Comparison of ENCODE assay signal across 28 cellular contexts in the genomic region with DNA sequence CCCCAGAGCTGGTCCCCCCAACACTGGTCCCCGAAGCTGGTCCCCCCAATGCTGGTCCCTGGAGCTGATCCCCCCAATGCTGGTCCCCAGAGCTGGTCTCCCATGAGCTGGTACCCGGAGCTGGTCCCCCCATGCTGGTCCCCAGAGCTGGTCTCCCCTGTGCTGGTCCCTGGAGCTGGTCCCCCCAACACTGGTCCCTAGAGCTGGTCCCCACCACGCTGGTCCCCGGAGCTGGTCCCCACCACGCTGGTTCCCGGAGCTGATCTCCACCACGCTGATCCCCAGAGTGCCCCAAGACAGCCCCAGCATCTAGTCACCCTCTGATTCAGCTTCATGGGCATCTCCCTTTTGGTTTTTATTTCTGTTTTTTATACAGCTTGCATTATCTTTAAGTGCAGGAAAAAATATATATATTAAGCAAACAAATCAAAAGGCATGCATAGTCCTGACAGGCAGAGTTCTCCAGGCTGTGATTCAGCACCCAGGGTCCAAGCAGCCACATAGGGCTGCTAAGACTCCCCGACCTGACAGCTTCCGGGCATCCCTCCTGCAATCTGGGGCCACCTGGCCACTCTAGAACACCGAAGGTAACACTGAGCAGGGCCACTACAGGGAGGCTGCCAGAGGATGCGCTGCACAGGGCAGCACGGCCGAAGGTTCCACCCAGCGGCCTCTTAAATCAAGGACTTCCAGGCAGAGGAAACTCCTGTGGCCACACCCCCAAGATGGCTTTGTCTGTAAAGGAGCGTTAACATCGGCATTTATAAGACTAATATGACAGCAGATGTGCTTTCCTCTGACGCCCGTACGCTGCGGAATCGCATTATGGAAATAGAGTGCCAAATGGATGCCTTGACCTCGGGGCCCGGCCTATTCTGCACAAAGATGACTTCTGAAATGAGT.
DNase-seq lines count a peak whose midpoint lies in the region; ATAC-seq, FAIRE-seq and TF ChIP-seq lines count a peak whose summit lies in the region.
"Had no signal": no experiment of that assay in that cellular context is flagged by ENCODE, and none has a peak within 500 bp of the region (broad histone marks: within the 10 kb centered on the region; RNA-seq: fewer than 3 reads in every experiment).

No MANE protein-coding gene starts in this region.

- H3K27me3 ChIP-seq in WERI-Rb-1 (ENCODE audit: insufficient read depth, low read depth, severe bottlenecking) (no peaks in the 10 kb centered on the region), osteoblast (ENCODE audit: insufficient read depth, low read length) (no peaks in the 10 kb centered on the region)
- H3K27me3 ChIP-seq: BLaER1 treated with 17β-estradiol and CSF1 and Interleukin-3, amounts not matched to agents 10 nM and 100 nM had no signal

- no peak overlapping the region for H3K27ac ChIP-seq in WERI-Rb-1
- H3K27ac ChIP-seq in osteoblast (ENCODE audit: low read depth, low read length) = no peak overlapping the region
- H3K27ac ChIP-seq: 22Rv1; BLaER1 treated with 17β-estradiol and CSF1 and Interleukin-3, amounts not matched to agents 10 nM and 100 nM; HL-60; RWPE1 had no signal

- no peaks in the 10 kb centered on the region for H3K4me1 ChIP-seq in osteoblast (ENCODE audit: insufficient read depth, low read length)

- no peaks in the 10 kb centered on the region for H3K79me2 ChIP-seq in osteoblast (ENCODE audit: insufficient read depth, low read length)

- ATAC-seq in GM18517 (IDR thresholded peaks at IDR 0.05; ENCODE audit: unreplicated experiment) (no peak), GM19395 (IDR thresholded peaks at IDR 0.05; ENCODE audit: unreplicated experiment) (no peak)
- ATAC-seq: HCT116, HepG2 had no signal

- H3K9me3 ChIP-seq in WERI-Rb-1 (ENCODE audit: severe bottlenecking) (no peaks in the 10 kb centered on the region), osteoblast (ENCODE audit: low read depth, low read length) (no peaks in the 10 kb centered on the region)

- H3K36me3 ChIP-seq in WERI-Rb-1 (no peaks in the 10 kb centered on the region), osteoblast (ENCODE audit: insufficient read depth, low read length) (no peaks in the 10 kb centered on the region)
- H3K36me3 ChIP-seq: BLaER1 treated with 17β-estradiol and CSF1 and Interleukin-3, amounts not matched to agents 10 nM and 100 nM had no signal

- H3K4me2 ChIP-seq in osteoblast (ENCODE audit: insufficient read depth, low read length) = no peak overlapping the region
- H3K4me2 ChIP-seq: BLaER1 treated with 17β-estradiol and CSF1 and Interleukin-3, amounts not matched to agents 10 nM and 100 nM had no signal

- H2AFZ ChIP-seq in osteoblast (ENCODE audit: low read length) = no peak overlapping the region

- FAIRE-seq in D721Med (lab: Jason Lieb, UNC) = no peak
- FAIRE-seq: G401.6, GM19239, H1, HepG2 had no signal

- DNase-seq in NCI-H524 (lab: John Stamatoyannopoulos, UW) (peak; percentile 15 to 81), NCI-H524 treated with DMSO at 0.1 percent for 48 hours (lab: John Stamatoyannopoulos, UW) (no peak), D721Med (ENCODE audit: insufficient read length, low spot score) (peak; percentile 65), WERI-Rb-1 (peak; percentile 39), osteoblast (ENCODE audit: insufficient read length, low spot score, missing footprints) (peak; percentile 48), anterior cingulate cortex (lab: John Stamatoyannopoulos, UW) (no peak)
- DNase-seq: ACHN; CD4-positive, alpha-beta memory T cell; DMS153; KBM-7; MM.1S; NCI-H1048; NCI-H1436; NCI-H1930; NCI-H345; NCI-H69; SIG-M5 had no signal

- no peaks in the 10 kb centered on the region for H4K20me1 ChIP-seq in osteoblast (ENCODE audit: insufficient read depth, low read length)
- H4K20me1 ChIP-seq: BLaER1 treated with 17β-estradiol and CSF1 and Interleukin-3, amounts not matched to agents 10 nM and 100 nM had no signal

- H3K4me3 ChIP-seq in WERI-Rb-1 (ENCODE audit: low read depth, low read length) = no peak overlapping the region
- H3K4me3 ChIP-seq in osteoblast (ENCODE audit: insufficient read depth, low read length) = no peak overlapping the region
- H3K4me3 ChIP-seq: BLaER1 treated with 17β-estradiol and CSF1 and Interleukin-3, amounts not matched to agents 10 nM and 100 nM had no signal

- TF ChIP-seq CTCF in D721Med (IDR thresholded peaks at IDR 0.05; ENCODE audit: insufficient read depth, missing control alignments) (no peak), WERI-Rb-1 (IDR thresholded peaks at IDR 0.05; ENCODE audit: low read depth, low read length) (no peak), osteoblast (IDR thresholded peaks at IDR 0.05; ENCODE audit: extremely low read depth, low read depth, low read length) (no peak)

Comparison
In these comparisons a context has a peak if more than half of its experiments do, and no peak if none do; other contexts are left out.
1. DNase-seq: peak in NCI-H524 (2 of 2), D721Med (single experiment), WERI-Rb-1 (single experiment) and osteoblast (single experiment); none in NCI-H524 treated with DMSO at 0.1 percent for 48 hours (single experiment) and anterior cingulate cortex (0 of 58).